ENCODE assay signal across 8 cellular contexts in the genomic region with DNA sequence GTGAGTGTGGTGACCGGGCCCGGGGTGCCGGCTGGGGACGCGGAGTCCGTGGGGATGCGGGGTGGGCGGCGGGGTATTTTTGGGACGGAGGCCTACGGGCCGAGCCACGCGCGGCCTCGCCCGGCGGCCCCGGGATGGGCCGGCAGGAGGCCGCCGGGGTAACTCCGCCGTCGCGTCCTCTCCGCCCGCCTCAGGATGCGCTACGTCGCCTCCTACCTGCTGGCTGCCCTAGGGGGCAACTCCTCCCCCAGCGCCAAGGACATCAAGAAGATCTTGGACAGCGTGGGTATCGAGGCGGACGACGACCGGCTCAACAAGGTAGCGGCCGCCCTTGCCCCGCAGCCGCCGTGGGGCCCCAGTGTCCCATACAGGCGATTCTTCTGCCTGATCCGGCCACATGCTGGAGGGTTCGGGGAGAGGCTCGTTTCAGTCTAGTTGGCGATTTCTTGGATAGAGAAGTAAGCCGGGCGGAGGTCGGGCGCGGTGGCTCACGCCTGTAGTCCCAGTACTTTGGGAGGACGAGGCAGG. TPM values are rescaled to one million over a fixed set of nuclear protein-coding genes. Genes with fewer than 3 reads are reported as not detected.
DNase-seq lines count a peak whose midpoint lies in the region; ATAC-seq and TF ChIP-seq lines count a peak whose summit lies in the region.

No MANE protein-coding gene starts in this region.

- H3K27ac Mint-ChIP-seq in CD14-positive monocyte (peak overlapping the region; percentile 84 to 100 (median 98)), type B pancreatic cell (peak overlapping the region; percentile 98)

- H3K27ac ChIP-seq in adipose tissue (ENCODE audit: low read depth, low read length) (peak overlapping the region; percentile 38), left lung (peak overlapping the region; percentile 94 to 97)

- H3K36me3 ChIP-seq in left lung: peaks cover 3 to 40% of the 10 kb centered on the region in 2 donors

- no peaks in the 10 kb centered on the region for H3K27me3 Mint-ChIP-seq in CD14-positive monocyte (ENCODE audit: low read depth in 3 of 3)
- H3K27me3 Mint-ChIP-seq in type B pancreatic cell: no peaks in the 10 kb centered on the region

- H3K4me1 Mint-ChIP-seq in CD14-positive monocyte (peaks cover 38% of the 10 kb centered on the region), type B pancreatic cell (ENCODE audit: unreplicated experiment) (peaks cover 10% of the 10 kb centered on the region)

- H3K4me3 Mint-ChIP-seq in CD14-positive monocyte (peak overlapping the region; percentile 93 to 95), type B pancreatic cell (peak overlapping the region; percentile 95)

- WGBS in adipose tissue, 3 donors: 0 to 1% (median 1%) methylated on average over 53 to 55 of the region's 55 CpGs

- TF ChIP-seq CTCF in CD14-positive monocyte (IDR thresholded peaks at IDR 0.05) (no peak), left lung (IDR thresholded peaks at IDR 0.05) (peak in 1 of 2 donors; percentile 9), type B pancreatic cell (conservative IDR thresholded peaks at IDR 0.05) (peak; percentile 36)

- peaks cover 0 to 2% (median 0%) of the 10 kb centered on the region in 7 donors for H3K9me3 Mint-ChIP-seq in CD14-positive monocyte
- H3K9me3 Mint-ChIP-seq in type B pancreatic cell: no peaks in the 10 kb centered on the region

- ATAC-seq in HG02759 (IDR thresholded peaks at IDR 0.05; ENCODE audit: unreplicated experiment) (peak; percentile 9), left lung (no peak), HG03378 (IDR thresholded peaks at IDR 0.05; ENCODE audit: unreplicated experiment) (no peak)

- peak overlapping the region; percentile 97 to 100 for H3K4me3 ChIP-seq in left lung

- no peaks in the 10 kb centered on the region for H3K9me3 ChIP-seq in left lung

- DNase-seq in CD14-positive monocyte (ENCODE audit: low spot score): no peak
- no peak for DNase-seq in left lung
- no peak for DNase-seq in type B pancreatic cell (ENCODE audit: extremely low spot score, unreplicated experiment)
- DNase-seq in SIG-M5 treated with dmso at 0.1 percent for 504 hours (lab: John Stamatoyannopoulos, UW; ENCODE audit: unreplicated experiment): no peak
- no peak for DNase-seq in stimulated activated naive CD4-positive, alpha-beta T cell treated with Interleukin-2 at 50 U/mL for 16 hours (lab: John Stamatoyannopoulos, UW)

- H3K4me1 ChIP-seq in left lung: peaks cover 19 to 57% of the 10 kb centered on the region in 2 donors

- intact Hi-C loops in CD14-positive monocyte (cut with micrococcal nuclease): no loop called here
- intact Hi-C loops in left lung (cut with DNase I): no loop called here

- no peaks in the 10 kb centered on the region for H3K27me3 ChIP-seq in left lung

- H3K36me3 Mint-ChIP-seq in CD14-positive monocyte (peaks cover 22 to 30% of the 10 kb centered on the region in 2 donors), type B pancreatic cell (no peaks in the 10 kb centered on the region)

RNA-seq across cellular contexts. Expression of a gene that starts 0.3 kb away (rescaled TPM):
- 100 to 1,000 TPM; 879 to 990 TPM for polyA plus RNA-seq in CD14-positive monocyte
- 1,000 to 10,000 TPM; 1,158 to 3,822 (median 2,898) TPM for polyA plus RNA-seq in adipose tissue
- total RNA-seq in left lung: 1,000 to 10,000 TPM; 1,620 to 1,802 TPM
- 1,985 and 2,207 TPM in 2 replicates for total RNA-seq in type B pancreatic cell (ENCODE audit: low replicate concordance)

RNA-seq across cellular contexts. Expression of a gene that starts 5.1 kb away (rescaled TPM):
- polyA plus RNA-seq in CD14-positive monocyte (1 to 10 TPM; 1.6 to 2.6 TPM), adipose tissue (10 to 100 TPM in 2 of 3 donors, 1 to 10 TPM in 1; 9.2 to 16.5 (median 12.4) TPM)
- total RNA-seq in left lung (10 to 100 TPM; 13.8 to 18.6 TPM), type B pancreatic cell (ENCODE audit: low replicate concordance) (32.7 and 44.5 TPM in 2 replicates)

RNA-seq across cellular contexts. Expression of a gene that starts 8.6 kb away (rescaled TPM):
- polyA plus RNA-seq in CD14-positive monocyte: 10 to 100 TPM; 26.8 to 35.0 TPM
- 1,000 to 10,000 TPM in 1 of 3 donors, 100 to 1,000 TPM in 2; 309 to 2,521 (median 389) TPM for polyA plus RNA-seq in adipose tissue
- total RNA-seq in left lung: 100 to 1,000 TPM in 1 of 2 donors, 10 to 100 TPM in 1; 96.3 to 128 TPM
- 47.8 and 55.6 TPM in 2 replicates for total RNA-seq in type B pancreatic cell (ENCODE audit: low replicate concordance)

RNA-seq across cellular contexts. Expression of a gene that starts 12.0 kb away (rescaled TPM):
- polyA plus RNA-seq in CD14-positive monocyte: 1 to 10 TPM; 4.4 to 5.6 TPM
- 10 to 100 TPM; 11.1 to 53.6 (median 40.1) TPM for polyA plus RNA-seq in adipose tissue
- total RNA-seq in left lung: 10 to 100 TPM; 28.9 to 29.4 TPM
- 31.6 and 35.6 TPM in 2 replicates for total RNA-seq in type B pancreatic cell (ENCODE audit: low replicate concordance)

RNA-seq across cellular contexts. Expression of a gene that starts 17.6 kb away (rescaled TPM):
- polyA plus RNA-seq in CD14-positive monocyte (1 to 10 TPM; 1.0 to 1.4 TPM), adipose tissue (100 to 1,000 TPM in 1 of 3 donors, 10 to 100 TPM in 2; 36.7 to 174 (median 50.7) TPM)
- total RNA-seq in left lung (10 to 100 TPM; 22.6 to 32.1 TPM), type B pancreatic cell (ENCODE audit: low replicate concordance) (10.3 and 19.3 TPM in 2 replicates)
